Comparison of ENCODE assay signal across 8 cellular contexts in genomic region chr1:112704511-112704907, GRCh38. TPM values are rescaled to one million over a fixed set of nuclear protein-coding genes. Genes with fewer than 3 reads are reported as not detected.
DNase-seq lines count a peak whose midpoint lies in the region; ATAC-seq and TF ChIP-seq lines count a peak whose summit lies in the region.

No MANE protein-coding gene starts in this region.

- H3K36me3 ChIP-seq in BJ (ENCODE audit: control insufficient read depth, insufficient read depth, low read length) (peaks cover 21% of the 10 kb centered on the region), KOPT-K1 (ENCODE audit: insufficient read depth, low read length) (peaks cover 30% of the 10 kb centered on the region)

- H3K27ac ChIP-seq in KOPT-K1 (ENCODE audit: low read depth, low read length, poor library complexity, severe bottlenecking) (peak overlapping the region; percentile 71), cingulate gyrus (ENCODE audit: low read depth, low read length) (peak overlapping the region; percentile 91)

- intact Hi-C loops in natural killer cell (cut with micrococcal nuclease): loop anchor here (2.0 kb wide), 1 partner anchor 30 kb away; the partner anchor contains the start of gene MOV10

- peak overlapping the region; percentile 91 for H3K4me3 Mint-ChIP-seq in natural killer cell

- peaks cover 71 to 75% of the 10 kb centered on the region in 2 donors for H3K4me1 Mint-ChIP-seq in natural killer cell

- no peaks in the 10 kb centered on the region for H3K9me3 Mint-ChIP-seq in natural killer cell

- no peak for TF ChIP-seq CTCF in BJ (IDR thresholded peaks at IDR 0.05; ENCODE audit: insufficient read depth, low read depth, low read length)
- TF ChIP-seq CTCF in natural killer cell (IDR thresholded peaks at IDR 0.05): no peak

- H3K27me3 ChIP-seq in BJ (ENCODE audit: control insufficient read depth, insufficient read depth, low read length): no peaks in the 10 kb centered on the region

- peak overlapping the region; percentile 70 for H3K4me3 ChIP-seq in BJ (ENCODE audit: low read depth, low read length)

- POLR2A ChIA-PET in BJ (lab: Charles Lee): interaction anchor here (0.6 to 1.0 kb wide), 3 partner anchors 11 to 311 kb away, joined by 3 to 4 read pairs (median 4); no protein-coding TSS in a partner anchor

- no peaks in the 10 kb centered on the region for H3K36me3 Mint-ChIP-seq in natural killer cell

- no peaks in the 10 kb centered on the region for H3K9me3 ChIP-seq in KOPT-K1 (ENCODE audit: insufficient read depth, low read length, poor library complexity, severe bottlenecking)

- ATAC-seq in natural killer cell (no peak), HG02973 (IDR thresholded peaks at IDR 0.05; ENCODE audit: unreplicated experiment) (no peak), HG02610 (IDR thresholded peaks at IDR 0.05; ENCODE audit: unreplicated experiment) (no peak)

- H3K27ac Mint-ChIP-seq in natural killer cell: peak overlapping the region; percentile 90 to 93

- DNase-seq in BJ (ENCODE audit: low read depth): no peak
- DNase-seq in natural killer cell: no peak
- no peak for DNase-seq in NCI-H524 (lab: John Stamatoyannopoulos, UW)
- DNase-seq in stimulated activated CD4-positive, alpha-beta T cell treated with anti-CD3 and anti-CD28 coated beads, Interleukin-4, amount 100 ng/mL, for 1 hour: no peak

- peaks cover 0 to 2% of the 10 kb centered on the region in 2 donors for H3K27me3 Mint-ChIP-seq in natural killer cell (ENCODE audit: low read depth in 2 of 2)

- CTCF ChIA-PET in BJ (lab: Yijun Ruan, JAX): interaction anchor here (1.0 to 2.0 kb wide), 9 partner anchors 11 to 346 kb away, joined by 3 to 9 read pairs (median 4); partner anchors contain the start of gene MOV10

RNA-seq across cellular contexts. Expression of gene RHOC, which starts 2.4 kb away (rescaled TPM):
- 1,093 and 1,537 TPM in 2 replicates for polyA plus RNA-seq in BJ (2011; rRNA removed)
- polyA minus RNA-seq in BJ (2011; rRNA and poly(A)+ RNA removed): 324 and 485 TPM in 2 replicates
- total RNA-seq in natural killer cell: 100 to 1,000 TPM; 161 to 199 (median 195) TPM

RNA-seq across cellular contexts. Expression of gene PPM1J, which starts 10.6 kb away (rescaled TPM):
- polyA plus RNA-seq in BJ (2011; rRNA removed): 0.67 and 1.4 TPM in 2 replicates
- polyA minus RNA-seq in BJ (2011; rRNA and poly(A)+ RNA removed): 0.26 and 0.85 TPM in 2 replicates
- total RNA-seq in natural killer cell: under 1 TPM in 1 of 3 donors, not detected in 2; 0.26 TPM

RNA-seq across cellular contexts. Expression of gene MOV10, which starts 30.1 kb away (rescaled TPM):
- polyA plus RNA-seq in BJ (2011; rRNA removed): 48.9 and 93.7 TPM in 2 replicates
- polyA minus RNA-seq in BJ (2011; rRNA and poly(A)+ RNA removed): 61.1 and 90.9 TPM in 2 replicates
- total RNA-seq in natural killer cell: 100 to 1,000 TPM in 2 of 3 donors, 10 to 100 TPM in 1; 87.9 to 124 (median 119) TPM
